17 cellular contexts compared by ENCODE assay signal in the genomic region with DNA sequence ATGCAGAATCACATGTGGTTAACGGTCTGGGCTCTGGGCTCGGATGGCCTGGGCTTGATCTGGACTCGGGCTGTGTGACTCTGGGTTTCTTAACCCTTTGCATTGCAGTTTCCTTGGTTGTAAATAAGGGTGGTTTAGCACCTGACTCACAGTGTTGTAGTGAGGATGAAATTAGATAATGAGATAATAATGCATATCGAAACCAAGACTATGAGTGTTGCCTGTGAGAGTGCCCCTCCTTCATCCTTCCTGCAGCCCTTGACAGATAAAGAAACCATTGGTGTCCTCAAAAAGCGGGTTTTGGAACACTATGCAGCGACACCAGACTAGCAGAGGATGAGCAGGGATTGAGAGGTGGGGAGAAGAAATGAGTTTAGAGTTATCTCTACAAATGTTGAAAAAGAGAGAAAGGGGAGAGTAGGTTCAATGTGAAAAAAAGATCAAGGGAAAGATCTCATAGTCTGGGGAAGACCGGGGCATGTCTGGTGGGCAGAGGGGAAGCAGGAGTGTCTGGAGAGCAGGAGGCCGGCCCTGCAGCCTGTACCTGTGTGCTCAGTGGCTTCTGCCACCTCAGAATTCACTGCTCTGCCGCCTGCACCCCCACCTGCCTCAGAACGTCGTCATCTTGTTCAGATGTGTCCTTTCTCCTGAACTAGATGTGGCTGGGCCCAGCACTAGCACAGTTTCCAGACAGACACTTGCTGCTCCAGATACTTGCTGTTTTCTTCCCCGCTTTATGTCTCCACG.
A peak's percentile ranks its signal among the peaks of the same experiment; 100 is the strongest.
DNase-seq lines count a peak whose midpoint lies in the region; ATAC-seq lines count a peak whose summit lies in the region.
"Had no signal": no experiment of that assay in that cellular context is flagged by ENCODE, and none has a peak within 500 bp of the region (broad histone marks: within the 10 kb centered on the region; RNA-seq: fewer than 3 reads in every experiment).

No MANE protein-coding gene starts in this region.

- intact Hi-C loops in activated naive CD4-positive, alpha-beta T cell treated with anti-CD3 and anti-CD28 coated beads for 36 hours (cut with micrococcal nuclease) = loop anchor here (1.0 to 10.0 kb wide), 4 partner anchors 117 to 1204 kb away; no protein-coding TSS in a partner anchor
- intact Hi-C loops in activated T-helper 1 cell treated with anti-CD3 and anti-CD28 coated beads, Interleukin-12 subunit alpha, Interleukin-12 subunit beta, Interleukin-2, Interleukin-4 antibody, amounts not matched to agents 30 ng/mL and 10 ng/mL and 1 ng/mL, durations not matched to agents 14 hours and 24 hours and 36 hours (cut with micrococcal nuclease) = loop anchor here (10.0 kb wide), 1 partner anchor 934 kb away; no protein-coding TSS in a partner anchor

- no peaks in the 10 kb centered on the region for H3K9me3 Mint-ChIP-seq in activated naive CD4-positive, alpha-beta T cell treated with anti-CD3 and anti-CD28 coated beads for 36 hours
- no peaks in the 10 kb centered on the region for H3K9me3 Mint-ChIP-seq in activated T-helper 1 cell treated with anti-CD3 and anti-CD28 coated beads, Interleukin-12 subunit alpha, Interleukin-12 subunit beta, Interleukin-2, Interleukin-4 antibody, amounts not matched to agents 30 ng/mL and 10 ng/mL and 1 ng/mL, durations not matched to agents 14 hours and 24 hours and 36 hours
- H3K9me3 Mint-ChIP-seq in stimulated activated effector memory CD8-positive, alpha-beta T cell treated with anti-CD3 and anti-CD28 coated beads, Interleukin-12 subunit alpha, Interleukin-12 subunit beta, amount 100 ng/mL, for 72 hours = no peaks in the 10 kb centered on the region

- peak overlapping the region; percentile 8 for H3K27ac Mint-ChIP-seq in activated naive CD4-positive, alpha-beta T cell treated with anti-CD3 and anti-CD28 coated beads for 36 hours
- H3K27ac Mint-ChIP-seq in activated T-helper 1 cell treated with anti-CD3 and anti-CD28 coated beads, Interleukin-12 subunit alpha, Interleukin-12 subunit beta, Interleukin-2, Interleukin-4 antibody, amounts not matched to agents 30 ng/mL and 10 ng/mL and 1 ng/mL, durations not matched to agents 14 hours and 24 hours and 36 hours = no peak overlapping the region
- H3K27ac Mint-ChIP-seq in stimulated activated effector memory CD8-positive, alpha-beta T cell treated with anti-CD3 and anti-CD28 coated beads, Interleukin-12 subunit alpha, Interleukin-12 subunit beta, amount 100 ng/mL, for 72 hours = peak overlapping the region; percentile 67

- peaks cover 29% of the 10 kb centered on the region for H3K4me1 Mint-ChIP-seq in activated naive CD4-positive, alpha-beta T cell treated with anti-CD3 and anti-CD28 coated beads for 36 hours (ENCODE audit: low read depth)
- peaks cover 25% of the 10 kb centered on the region for H3K4me1 Mint-ChIP-seq in activated T-helper 1 cell treated with anti-CD3 and anti-CD28 coated beads, Interleukin-12 subunit alpha, Interleukin-12 subunit beta, Interleukin-2, Interleukin-4 antibody, amounts not matched to agents 30 ng/mL and 10 ng/mL and 1 ng/mL, durations not matched to agents 14 hours and 24 hours and 36 hours (ENCODE audit: low read depth)
- peaks cover 37% of the 10 kb centered on the region for H3K4me1 Mint-ChIP-seq in stimulated activated effector memory CD8-positive, alpha-beta T cell treated with anti-CD3 and anti-CD28 coated beads, Interleukin-12 subunit alpha, Interleukin-12 subunit beta, amount 100 ng/mL, for 72 hours

- CTCF ChIA-PET in activated naive CD4-positive, alpha-beta T cell treated with anti-CD3 and anti-CD28 coated beads for 36 hours (lab: Charles Lee) = no interaction called here

- peak; percentile 33 for DNase-seq in activated naive CD4-positive, alpha-beta T cell treated with anti-CD3 and anti-CD28 coated beads for 36 hours
- DNase-seq in activated naive CD4-positive, alpha-beta T cell treated with anti-CD3 and anti-CD28 coated beads, Interleukin-2, amount 50 U/mL, for 16 hours = no peak
- DNase-seq in activated T-helper 1 cell treated with anti-CD3 and anti-CD28 coated beads, Interleukin-12 subunit alpha, Interleukin-12 subunit beta, Interleukin-2, Interleukin-4 antibody, amounts not matched to agents 30 ng/mL and 10 ng/mL and 1 ng/mL, durations not matched to agents 14 hours and 24 hours and 36 hours (ENCODE audit: low spot score) = no peak
- no peak for DNase-seq in stimulated activated effector memory CD8-positive, alpha-beta T cell treated with anti-CD3 and anti-CD28 coated beads, Interleukin-12 subunit alpha, Interleukin-12 subunit beta, amount 100 ng/mL, for 72 hours (ENCODE audit: low spot score in 2 of 2)
- DNase-seq in Ammon's horn (ENCODE audit: low spot score) (no peak), SIG-M5 (lab: John Stamatoyannopoulos, UW) (no peak), NCI-H1092 (lab: John Stamatoyannopoulos, UW) (no peak)
- DNase-seq: dermis blood vessel endothelial cell, DMS 273 treated with DMSO at 0.1 percent for 48 hours, esophagus squamous epithelium, hippocampal formation, NCI-H1694, NCI-H526 treated with DMSO at 0.1 percent for 48 hours, psoas muscle, transverse colon had no signal

- no peaks in the 10 kb centered on the region for H3K36me3 Mint-ChIP-seq in activated naive CD4-positive, alpha-beta T cell treated with anti-CD3 and anti-CD28 coated beads for 36 hours (ENCODE audit: low read depth)
- H3K36me3 Mint-ChIP-seq in activated T-helper 1 cell treated with anti-CD3 and anti-CD28 coated beads, Interleukin-12 subunit alpha, Interleukin-12 subunit beta, Interleukin-2, Interleukin-4 antibody, amounts not matched to agents 30 ng/mL and 10 ng/mL and 1 ng/mL, durations not matched to agents 14 hours and 24 hours and 36 hours (ENCODE audit: low read depth) = no peaks in the 10 kb centered on the region
- no peaks in the 10 kb centered on the region for H3K36me3 Mint-ChIP-seq in stimulated activated effector memory CD8-positive, alpha-beta T cell treated with anti-CD3 and anti-CD28 coated beads, Interleukin-12 subunit alpha, Interleukin-12 subunit beta, amount 100 ng/mL, for 72 hours

- peaks cover 6% of the 10 kb centered on the region for H3K27me3 Mint-ChIP-seq in activated naive CD4-positive, alpha-beta T cell treated with anti-CD3 and anti-CD28 coated beads for 36 hours (ENCODE audit: low read depth)
- H3K27me3 Mint-ChIP-seq in activated T-helper 1 cell treated with anti-CD3 and anti-CD28 coated beads, Interleukin-12 subunit alpha, Interleukin-12 subunit beta, Interleukin-2, Interleukin-4 antibody, amounts not matched to agents 30 ng/mL and 10 ng/mL and 1 ng/mL, durations not matched to agents 14 hours and 24 hours and 36 hours (ENCODE audit: insufficient read depth) = peaks cover 23% of the 10 kb centered on the region

- peak; percentile 45 for ATAC-seq in HG03175 (IDR thresholded peaks at IDR 0.05; ENCODE audit: unreplicated experiment)
- ATAC-seq in stimulated activated effector memory CD8-positive, alpha-beta T cell treated with anti-CD3 and anti-CD28 coated beads, Interleukin-12 subunit alpha, Interleukin-12 subunit beta, amount 100 ng/mL, for 72 hours = peak; percentile 93
- ATAC-seq: K562, psoas muscle had no signal

- no peak overlapping the region for H3K4me3 Mint-ChIP-seq in activated naive CD4-positive, alpha-beta T cell treated with anti-CD3 and anti-CD28 coated beads for 36 hours
- H3K4me3 Mint-ChIP-seq in activated T-helper 1 cell treated with anti-CD3 and anti-CD28 coated beads, Interleukin-12 subunit alpha, Interleukin-12 subunit beta, Interleukin-2, Interleukin-4 antibody, amounts not matched to agents 30 ng/mL and 10 ng/mL and 1 ng/mL, durations not matched to agents 14 hours and 24 hours and 36 hours = peak overlapping the region; percentile 70
- peak overlapping the region; percentile 50 for H3K4me3 Mint-ChIP-seq in stimulated activated effector memory CD8-positive, alpha-beta T cell treated with anti-CD3 and anti-CD28 coated beads, Interleukin-12 subunit alpha, Interleukin-12 subunit beta, amount 100 ng/mL, for 72 hours
